18 cellular contexts compared by ENCODE assay signal in the genomic region with DNA sequence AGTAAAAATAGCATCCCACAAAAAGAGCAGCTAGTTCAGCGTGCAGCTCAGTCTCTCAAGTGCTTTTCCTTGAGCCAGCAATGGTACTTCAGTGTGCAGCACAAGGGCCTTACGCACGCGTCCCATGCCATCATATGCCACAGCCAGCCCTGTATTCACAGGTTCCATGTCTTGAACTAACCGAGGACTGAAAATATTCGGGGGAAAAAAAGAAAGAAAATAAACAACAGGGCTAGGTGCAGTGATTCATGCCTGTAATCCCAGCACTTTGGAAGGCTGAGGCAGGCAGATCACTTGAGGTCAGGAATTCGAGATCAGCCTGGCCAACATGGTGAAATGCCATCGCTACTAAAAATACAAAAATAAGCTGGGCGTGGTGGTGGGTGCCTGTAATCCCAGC. TPM values are rescaled to one million over a fixed set of nuclear protein-coding genes. Genes with fewer than 3 reads are reported as not detected.
DNase-seq lines count a peak whose midpoint lies in the region; ATAC-seq and TF ChIP-seq lines count a peak whose summit lies in the region.
"Had no signal": no experiment of that assay in that cellular context is flagged by ENCODE, and none has a peak within 500 bp of the region (broad histone marks: within the 10 kb centered on the region; RNA-seq: fewer than 3 reads in every experiment).

No MANE protein-coding gene starts in this region.

- CTCF ChIA-PET in Caco-2 (lab: Charles Lee) = no interaction called here

- peaks cover 2% of the 10 kb centered on the region; the same call in 1 of the 2 replicates for H3K36me3 ChIP-seq in Caco-2 (ENCODE audit: control insufficient read depth, insufficient read depth, low read length)
- H3K36me3 ChIP-seq in lower lobe of right lung = peaks cover 94% of the 10 kb centered on the region
- H3K36me3 ChIP-seq: colonic mucosa had no signal

- BruUV-seq in Caco-2 (replicated peaks; lab: Mats Ljungman, UMichigan) = no TSS peak

- POLR2A ChIA-PET in Caco-2 (lab: Charles Lee) = no interaction called here

- DNase-seq in Caco-2 = no peak
- peak; percentile 71 for DNase-seq in HS-27A (ENCODE audit: low read depth)
- no peak for DNase-seq in coronary artery (ENCODE audit: low spot score)
- no peak for DNase-seq in lower lobe of right lung
- no peak for DNase-seq in NCI-H526 treated with DMSO at 0.1 percent for 48 hours (lab: John Stamatoyannopoulos, UW)
- no peak for DNase-seq in posterior vena cava (ENCODE audit: low spot score)
- no peak for DNase-seq in activated CD4-positive, alpha-beta T cell treated with anti-CD3 and anti-CD28 coated beads for 1 hour
- DNase-seq: activated naive CD8-positive, alpha-beta T cell treated with anti-CD3 and anti-CD28 coated beads, Interleukin-2, amount 10 ng/mL, durations not matched to agents 7 days and 5 days; colonic mucosa; MM.1S; NCI-H2029; NCI-H526 had no signal

- peak overlapping the region; percentile 31 for H3K27ac Mint-ChIP-seq in Caco-2 (ENCODE audit: unreplicated experiment)
- H3K27ac Mint-ChIP-seq: activated naive CD8-positive, alpha-beta T cell treated with anti-CD3 and anti-CD28 coated beads, Interleukin-2, amount 10 ng/mL, durations not matched to agents 7 days and 5 days had no signal

- H3K4me3 ChIP-seq in Caco-2 (ENCODE audit: low read depth, low read length) (no peak overlapping the region), coronary artery (no peak overlapping the region), lower lobe of right lung (no peak overlapping the region)
- H3K4me3 ChIP-seq: colonic mucosa, upper lobe of left lung had no signal

- no peaks in the 10 kb centered on the region for H3K9me3 Mint-ChIP-seq in Caco-2 (ENCODE audit: unreplicated experiment)
- H3K9me3 Mint-ChIP-seq: activated naive CD8-positive, alpha-beta T cell treated with anti-CD3 and anti-CD28 coated beads, Interleukin-2, amount 10 ng/mL, durations not matched to agents 7 days and 5 days; neural crest cell had no signal

- H3K4me3 Mint-ChIP-seq in Caco-2 (ENCODE audit: unreplicated experiment) = no peak overlapping the region
- H3K4me3 Mint-ChIP-seq: activated naive CD8-positive, alpha-beta T cell treated with anti-CD3 and anti-CD28 coated beads, Interleukin-2, amount 10 ng/mL, durations not matched to agents 7 days and 5 days; neural crest cell had no signal

- no peaks in the 10 kb centered on the region for H3K27me3 Mint-ChIP-seq in Caco-2 (ENCODE audit: insufficient read depth, unreplicated experiment)
- H3K27me3 Mint-ChIP-seq: activated naive CD8-positive, alpha-beta T cell treated with anti-CD3 and anti-CD28 coated beads, Interleukin-2, amount 10 ng/mL, durations not matched to agents 7 days and 5 days had no signal

- H3K9me3 ChIP-seq in Caco-2 (no peaks in the 10 kb centered on the region), lower lobe of right lung (no peaks in the 10 kb centered on the region)
- H3K9me3 ChIP-seq: colonic mucosa, upper lobe of left lung had no signal

- H3K4me1 Mint-ChIP-seq in Caco-2 (ENCODE audit: low read depth, unreplicated experiment) = peaks cover 14% of the 10 kb centered on the region
- H3K4me1 Mint-ChIP-seq: neural crest cell had no signal

- H3K4me1 ChIP-seq in Caco-2 = peaks cover 29% of the 10 kb centered on the region
- no peaks in the 10 kb centered on the region for H3K4me1 ChIP-seq in lower lobe of right lung
- H3K4me1 ChIP-seq: colonic mucosa, upper lobe of left lung had no signal

- peak overlapping the region; percentile 59 to 75 for H3K27ac ChIP-seq in coronary artery
- H3K27ac ChIP-seq in lower lobe of right lung = no peak overlapping the region
- H3K27ac ChIP-seq: colonic mucosa, upper lobe of left lung had no signal

- intact Hi-C loops in Caco-2 (cut with micrococcal nuclease; ENCODE audit: unreplicated experiment) (no loop called here), lower lobe of right lung (cut with DNase I) (no loop called here), posterior vena cava (cut with DNase I) (no loop called here)

- ATAC-seq in lower lobe of right lung (peak; percentile 41 to 78), GM21423 (IDR thresholded peaks at IDR 0.05; ENCODE audit: unreplicated experiment) (no peak)
- ATAC-seq: esophagus mucosa, sciatic nerve had no signal

- H3K27me3 ChIP-seq in Caco-2 (replicated peaks; ENCODE audit: control insufficient read depth, insufficient read depth, low read length) (no peaks in the 10 kb centered on the region), lower lobe of right lung (ENCODE audit: low read depth) (no peaks in the 10 kb centered on the region)
- H3K27me3 ChIP-seq: colonic mucosa, upper lobe of left lung had no signal

- H3K36me3 Mint-ChIP-seq in Caco-2 (ENCODE audit: insufficient read depth, unreplicated experiment) = peaks cover 29% of the 10 kb centered on the region

- TF ChIP-seq CTCF in Caco-2 (IDR thresholded peaks at IDR 0.05; ENCODE audit: insufficient read depth in 1 of 2, low read depth in 1 of 2, low read length in 1 of 2, severe bottlenecking in 1 of 2, unreplicated experiment in 1 of 2) (no peak), coronary artery (IDR thresholded peaks at IDR 0.05) (no peak), lower lobe of right lung (IDR thresholded peaks at IDR 0.05) (no peak)

RNA-seq across cellular contexts. Expression of a gene that starts 28.6 kb away (rescaled TPM):
- total RNA-seq in Caco-2 (2022) = 11.4 and 13.1 TPM in 2 replicates
- total RNA-seq in lower lobe of right lung = 9.8 TPM
- total RNA-seq in posterior vena cava = 1 to 10 TPM; 8.8 to 9.8 TPM

RNA-seq across cellular contexts. Expression of a gene that starts 57.4 kb away (rescaled TPM):
- not detected in 2 replicates for total RNA-seq in Caco-2 (2022)
- not detected for total RNA-seq in lower lobe of right lung
- not detected for total RNA-seq in posterior vena cava
- total RNA-seq: activated naive CD8-positive, alpha-beta T cell treated with anti-CD3 and anti-CD28 coated beads, Interleukin-2, amount 10 ng/mL, durations not matched to agents 7 days and 5 days; esophagus mucosa; lower leg skin; neural crest cell; sciatic nerve; upper lobe of left lung had no signal
